In the genomic region with DNA sequence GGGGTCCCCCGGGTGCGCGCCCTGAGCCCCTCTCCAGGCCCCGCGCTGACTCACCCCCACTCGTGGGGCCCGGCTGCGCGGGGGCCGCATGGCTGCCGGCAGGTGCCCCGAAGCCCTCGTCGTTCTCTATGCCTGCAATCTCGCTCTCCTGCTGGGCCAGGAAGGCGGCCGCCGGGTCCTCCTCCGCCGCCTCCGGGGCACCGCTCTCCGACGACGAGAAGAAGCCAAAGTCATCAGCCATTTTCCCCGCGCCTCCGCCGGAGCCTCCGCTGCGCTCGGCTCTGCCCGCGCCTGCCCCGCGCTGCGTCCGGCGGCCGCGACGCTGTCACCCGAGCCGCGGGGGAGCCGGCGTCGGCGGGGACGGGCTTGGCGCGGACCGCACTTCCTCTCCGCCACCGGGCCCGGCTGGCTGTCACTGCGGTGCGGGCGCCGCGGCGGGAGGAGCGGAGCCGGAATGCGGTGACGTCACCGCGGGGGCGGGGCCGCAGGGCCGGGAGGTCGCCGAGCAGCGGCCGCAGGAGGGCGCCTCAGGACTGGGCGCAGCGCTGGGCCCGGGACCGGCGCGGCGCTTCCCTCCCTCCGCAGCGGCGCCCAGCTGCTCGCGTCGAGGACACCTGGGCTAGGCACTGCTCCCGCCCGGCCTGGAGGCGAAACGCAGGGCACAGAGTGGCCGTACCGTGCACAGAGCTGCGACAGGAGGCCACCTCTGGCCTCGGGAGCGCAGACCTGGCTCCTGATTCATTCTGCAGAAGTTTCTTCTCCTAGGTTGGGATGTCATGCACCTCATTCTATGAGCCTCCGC, we compare ENCODE assay signal across 8 cellular contexts. TPM values are rescaled to one million over a fixed set of nuclear protein-coding genes. Genes with fewer than 3 reads are reported as not detected.
A peak's percentile ranks its signal among the peaks of the same experiment; 100 is the strongest.
DNase-seq lines count a peak whose midpoint lies in the region; ATAC-seq and TF ChIP-seq lines count a peak whose summit lies in the region.

A gene with protein sequence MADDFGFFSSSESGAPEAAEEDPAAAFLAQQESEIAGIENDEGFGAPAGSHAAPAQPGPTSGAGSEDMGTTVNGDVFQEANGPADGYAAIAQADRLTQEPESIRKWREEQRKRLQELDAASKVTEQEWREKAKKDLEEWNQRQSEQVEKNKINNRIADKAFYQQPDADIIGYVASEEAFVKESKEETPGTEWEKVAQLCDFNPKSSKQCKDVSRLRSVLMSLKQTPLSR (minus strand): TSS at position 417 of the 802 bp plus-strand sequence. CDS start 176 bp downstream, at position 241.

- H3K9ac ChIP-seq in Karpas-422 (ENCODE audit: low read length) (peak within 1 kb of the TSS; percentile 95), stomach smooth muscle (ENCODE audit: low read length in 2 of 2) (peak within 1 kb of the TSS; percentile 87 to 91)

- peaks cover 4% of the 10 kb centered on the region for H3K9me3 Mint-ChIP-seq in neural crest cell

- peak within 1 kb of the TSS; percentile 91 for H2AFZ ChIP-seq in Karpas-422 (ENCODE audit: low read length)

- H3K4me1 ChIP-seq in Karpas-422 (ENCODE audit: low read length) (peaks cover 21% of the 10 kb centered on the region), stomach smooth muscle (ENCODE audit: control insufficient read depth, insufficient read depth, low read length) (peaks cover 36% of the 10 kb centered on the region)

- no peaks in the 10 kb centered on the region for H3K27me3 ChIP-seq in Karpas-422 (ENCODE audit: low read length)
- no peaks in the 10 kb centered on the region for H3K27me3 ChIP-seq in stomach smooth muscle (ENCODE audit: control insufficient read depth in 1 of 2, insufficient read depth in 2 of 2, low read length in 2 of 2)

- H3K9me3 ChIP-seq in Karpas-422 (ENCODE audit: low read length), result no peaks in the 10 kb centered on the region
- no peaks in the 10 kb centered on the region for H3K9me3 ChIP-seq in stomach smooth muscle (ENCODE audit: control insufficient read depth in 2 of 2, low read length in 2 of 2)

- H3K27ac Mint-ChIP-seq in neural crest cell (ENCODE audit: unreplicated experiment), result no peak within 1 kb of the TSS

- H4K20me1 ChIP-seq in Karpas-422 (ENCODE audit: insufficient read depth, low read depth, low read length), result no peaks in the 10 kb centered on the region

- TF ChIP-seq CTCF in foreskin fibroblast (IDR thresholded peaks at IDR 0.05; ENCODE audit: low read depth, low read length) (peak; percentile 15), neural crest cell (conservative IDR thresholded peaks at IDR 0.05) (peak; percentile 74)

- H3K36me3 ChIP-seq in Karpas-422 (ENCODE audit: insufficient read depth, low read length) (no peaks in the 10 kb centered on the region), stomach smooth muscle (ENCODE audit: control insufficient read depth in 2 of 2, insufficient read depth in 2 of 2, low read length in 2 of 2) (no peaks in the 10 kb centered on the region)

- H3K4me3 Mint-ChIP-seq in neural crest cell, result peak within 1 kb of the TSS; percentile 85

- H3K79me2 ChIP-seq in Karpas-422 (ENCODE audit: low read length), result peaks cover 35% of the 10 kb centered on the region

- peaks cover 22% of the 10 kb centered on the region for H3K27me3 Mint-ChIP-seq in neural crest cell (ENCODE audit: low read depth)

- H3K36me3 Mint-ChIP-seq in neural crest cell (ENCODE audit: low read depth), result no peaks in the 10 kb centered on the region

- peak; percentile 94 for DNase-seq in ELF-1 (ENCODE audit: low read depth, low spot score)
- DNase-seq in Karpas-422, result peak; percentile 94
- peak; percentile 68 for DNase-seq in SHP77 treated with DMSO at 0.1 percent for 48 hours (lab: John Stamatoyannopoulos, UW)
- peak; percentile 89 for DNase-seq in activated gamma-delta T cell treated with Interleukin-2 at 50 U/mL for 16 hours
- DNase-seq in foreskin fibroblast, result peak; percentile 85 to 96
- peak; percentile 72 for DNase-seq in neural crest cell (ENCODE audit: low read depth, low spot score)

- no peaks in the 10 kb centered on the region for H3K9me2 ChIP-seq in Karpas-422 (replicated peaks; ENCODE audit: insufficient read depth, low read length)

- peak within 1 kb of the TSS; percentile 89 for H3K4me2 ChIP-seq in Karpas-422 (ENCODE audit: low read depth, low read length, poor library complexity, severe bottlenecking)

- peak; percentile 89 for ATAC-seq in GM21786 (IDR thresholded peaks at IDR 0.05; ENCODE audit: unreplicated experiment)

- H3K27ac ChIP-seq in Karpas-422 (ENCODE audit: low read length) (0 out of 2 replicates have a peak within 1 kb of the TSS, but pooled peaks have one; percentile 42), stomach smooth muscle (ENCODE audit: low read length) (peak within 1 kb of the TSS; percentile 80)

- H3K4me1 Mint-ChIP-seq in neural crest cell, result peaks cover 14% of the 10 kb centered on the region

- H3K4me3 ChIP-seq in Karpas-422 (ENCODE audit: low read length) (peak within 1 kb of the TSS; percentile 100), foreskin fibroblast (ENCODE audit: low read depth in 1 of 2, low read length in 2 of 2) (peak within 1 kb of the TSS; percentile 83 to 92), stomach smooth muscle (ENCODE audit: low read length in 2 of 2) (peak within 1 kb of the TSS; percentile 87 to 89)

RNA-seq across cellular contexts. Expression of the gene that starts here (rescaled TPM):
- 31.7 and 78.9 TPM in 2 replicates for total RNA-seq in Karpas-422 (2014; rRNA removed; shearing (Covaris generic); ENCODE audit: low replicate concordance)
- total RNA-seq in neural crest cell, result 31.6 and 36.0 TPM in 2 replicates

Comparison
In these comparisons a context has a peak if more than half of its experiments do, and no peak if none do; other contexts are left out.
1. Peak in every context shown above with its lines: DNase-seq, ATAC-seq, H3K4me3 ChIP-seq and H3K27ac ChIP-seq.